8 cellular contexts compared by ENCODE assay signal in genomic region chr4:25913056-25913850, GRCh38. TPM values are rescaled to one million over a fixed set of nuclear protein-coding genes. Genes with fewer than 3 reads are reported as not detected.
A peak's percentile ranks its signal among the peaks of the same experiment; 100 is the strongest.
DNase-seq lines count a peak whose midpoint lies in the region; ATAC-seq and TF ChIP-seq lines count a peak whose summit lies in the region.

No MANE protein-coding gene starts in this region.

- H3K4me3 ChIP-seq in HUES64 (ENCODE audit: low read length) = peak overlapping the region; percentile 91
- peak overlapping the region; percentile 61 to 89 (median 66) for H3K4me3 ChIP-seq in fibroblast of lung (replicated peaks in 1 of 4; ENCODE audit: control extremely low read depth in 1 of 4, insufficient read depth in 1 of 4, low read depth in 3 of 4, low read length in 4 of 4)

- H3K9ac ChIP-seq in HUES64 (ENCODE audit: low read depth, low read length) (peak overlapping the region; percentile 78), fibroblast of lung (ENCODE audit: insufficient read depth, low read length) (peak overlapping the region; percentile 65)

- H3K4me1 ChIP-seq in HUES64 (ENCODE audit: insufficient read depth, low read length) (peaks cover 16% of the 10 kb centered on the region; the same call in 1 of the 2 replicates), fibroblast of lung (ENCODE audit: control insufficient read depth, extremely low read depth, insufficient read depth, low read length) (peaks cover 6% of the 10 kb centered on the region)

- TF ChIP-seq CTCF in fibroblast of lung (conservative IDR thresholded peaks at IDR 0.05 in 1 of 2, IDR thresholded peaks at IDR 0.05 in 1 of 2; ENCODE audit: low read depth in 1 of 2, low read length in 2 of 2) (no peak), neural crest cell (conservative IDR thresholded peaks at IDR 0.05) (no peak)

- no peaks in the 10 kb centered on the region for H3K27me3 Mint-ChIP-seq in neural crest cell (ENCODE audit: low read depth)

- DNase-seq in DMS53 treated with DMSO at 0.1 percent for 48 hours (lab: John Stamatoyannopoulos, UW; ENCODE audit: unreplicated experiment) (peak; percentile 43), fibroblast of lung (ENCODE audit: low read depth in 2 of 2) (no peak), neural crest cell (ENCODE audit: low read depth, low spot score) (peak; percentile 16), GDM1 (lab: John Stamatoyannopoulos, UW) (no peak), GOT3 (lab: John Stamatoyannopoulos, UW) (no peak)
- DNase-seq in activated CD8-positive, alpha-beta memory T cell treated with anti-CD3 and anti-CD28 coated beads, Interleukin-2, amount 50 U/mL, for 4 hours = peak; percentile 32

- H3K36me3 ChIP-seq in HUES64 (ENCODE audit: insufficient read depth, low read length) = 0 out of 2 replicates have a peak, but pooled peaks cover 4% of the 10 kb centered on the region
- no peaks in the 10 kb centered on the region for H3K36me3 ChIP-seq in fibroblast of lung (ENCODE audit: control insufficient read depth, insufficient read depth, low read length)

- 18% methylated on average over 26 of the region's 26 CpGs for WGBS in HUES64

- H3K27me3 ChIP-seq in HUES64 (ENCODE audit: insufficient read depth, low read length) (peaks cover 10% of the 10 kb centered on the region; the same call in 1 of the 2 replicates), fibroblast of lung (ENCODE audit: control insufficient read depth, insufficient read depth, low read length) (no peaks in the 10 kb centered on the region)

- H4K20me1 ChIP-seq in fibroblast of lung (ENCODE audit: control insufficient read depth, extremely low read depth, insufficient read depth, low read length) = no peaks in the 10 kb centered on the region

- H3K27ac ChIP-seq in HUES64 (ENCODE audit: low read depth, low read length) (peak overlapping the region; percentile 20; the same call in 1 of the 2 replicates), fibroblast of lung (ENCODE audit: insufficient read depth, low read length) (peak overlapping the region; percentile 68)

- H2AFZ ChIP-seq in fibroblast of lung (ENCODE audit: low read length) = peak overlapping the region; percentile 93

- H3K79me2 ChIP-seq in fibroblast of lung (ENCODE audit: control insufficient read depth, insufficient read depth, low read length) = no peaks in the 10 kb centered on the region

- peaks cover 7% of the 10 kb centered on the region for H3K36me3 Mint-ChIP-seq in neural crest cell (ENCODE audit: low read depth)

- peak overlapping the region; percentile 92 for H3K4me2 ChIP-seq in fibroblast of lung (ENCODE audit: extremely low read depth, insufficient read depth, low read length)

- peak; percentile 34 for ATAC-seq in GM21423 (IDR thresholded peaks at IDR 0.05; ENCODE audit: unreplicated experiment)

- peaks cover 37% of the 10 kb centered on the region for H3K4me1 Mint-ChIP-seq in neural crest cell

- peak overlapping the region; percentile 95 for H3K27ac Mint-ChIP-seq in neural crest cell (ENCODE audit: unreplicated experiment)

- H3K9me3 ChIP-seq in HUES64 (ENCODE audit: insufficient read depth, low read depth, low read length) (no peaks in the 10 kb centered on the region), fibroblast of lung (ENCODE audit: control insufficient read depth, insufficient read depth, low read depth, low read length) (no peaks in the 10 kb centered on the region)

- peaks cover 10% of the 10 kb centered on the region for H3K9me3 Mint-ChIP-seq in neural crest cell

- H3K4me3 Mint-ChIP-seq in neural crest cell = peak overlapping the region; percentile 98

RNA-seq across cellular contexts. Expression of gene SMIM20, which starts 0.8 kb away (rescaled TPM):
- 65.8 TPM for polyA plus RNA-seq in HUES64 (2013, experiment 1 of 2)
- polyA plus RNA-seq in HUES64 (2013, experiment 2 of 2) = 73.9 TPM
- total RNA-seq in fibroblast of lung = 48.7 and 71.4 TPM in 2 replicates
- 26.2 and 34.9 TPM in 2 replicates for polyA plus RNA-seq in fibroblast of lung
- 34.9 and 37.7 TPM in 2 replicates for polyA plus RNA-seq in fibroblast of lung (2012)
- polyA minus RNA-seq in fibroblast of lung (ENCODE audit: low replicate concordance) = 0.71 TPM in 1 of 2 replicates, not detected in the other
- 22.1 and 24.9 TPM in 2 replicates for total RNA-seq in neural crest cell

RNA-seq across cellular contexts. Expression of gene SEL1L3, which starts 50.5 kb away (rescaled TPM):
- polyA plus RNA-seq in HUES64 (2013, experiment 1 of 2) = 24.9 TPM
- 24.5 TPM for polyA plus RNA-seq in HUES64 (2013, experiment 2 of 2)
- 56.0 and 56.3 TPM in 2 replicates for total RNA-seq in fibroblast of lung
- 13.2 and 24.1 TPM in 2 replicates for polyA plus RNA-seq in fibroblast of lung
- polyA plus RNA-seq in fibroblast of lung (2012) = 11.1 and 24.5 TPM in 2 replicates
- polyA minus RNA-seq in fibroblast of lung (ENCODE audit: low replicate concordance) = 5.3 and 28.6 TPM in 2 replicates
- 3.4 and 3.5 TPM in 2 replicates for total RNA-seq in neural crest cell

Comparison
In these comparisons a context has a peak if more than half of its experiments do, and no peak if none do; other contexts are left out.
1. DNase-seq: peak in DMS53 treated with DMSO at 0.1 percent for 48 hours (single experiment), activated CD8-positive, alpha-beta memory T cell treated with anti-CD3 and anti-CD28 coated beads, Interleukin-2, amount 50 U/mL, for 4 hours (single experiment) and neural crest cell (single experiment); none in fibroblast of lung (0 of 2), GDM1 (single experiment) and GOT3 (single experiment).
2. RNA of gene SEL1L3, which starts 50.5 kb away (total RNA-seq): 56.0 to 56.3 TPM in fibroblast of lung; 3.4 to 3.5 TPM in neural crest cell; every median in the first group is over 10 times any median in the second.